In the genomic region with DNA sequence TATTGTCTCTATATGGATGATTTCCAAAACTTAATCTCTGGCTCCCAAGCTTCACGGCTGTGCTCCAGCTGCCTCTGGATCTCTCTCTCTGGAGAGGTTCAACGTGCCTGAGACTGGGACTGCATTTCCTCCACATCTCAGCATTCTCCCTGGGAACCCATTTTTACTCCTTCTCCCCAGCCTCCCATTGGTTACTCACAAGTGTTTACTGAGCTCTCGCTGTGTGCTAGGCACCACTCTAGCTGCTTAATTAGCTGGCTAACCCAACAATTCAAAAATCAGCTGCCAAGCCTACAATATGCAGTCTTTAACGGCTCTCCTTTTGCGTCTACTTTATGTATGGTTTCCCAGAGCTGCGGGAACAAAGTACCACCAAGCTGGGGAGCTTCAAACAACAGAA, we compare ENCODE assay signal across 19 cellular contexts. TPM values are rescaled to one million over a fixed set of nuclear protein-coding genes. Genes with fewer than 3 reads are reported as not detected.
DNase-seq lines count a peak whose midpoint lies in the region; ATAC-seq and TF ChIP-seq lines count a peak whose summit lies in the region.
"Had no signal": no experiment of that assay in that cellular context is flagged by ENCODE, and none has a peak within 500 bp of the region (broad histone marks: within the 10 kb centered on the region; RNA-seq: fewer than 3 reads in every experiment).

No MANE protein-coding gene starts in this region.

- H3K4me3 ChIP-seq in fibroblast of the aortic adventitia (ENCODE audit: low read depth, low read length): no peak overlapping the region
- H3K4me3 ChIP-seq: heart left ventricle, spleen, vagina had no signal

- peak; percentile 14 for DNase-seq in DMS153 treated with DMSO at 0.1 percent for 48 hours (lab: John Stamatoyannopoulos, UW; ENCODE audit: unreplicated experiment)
- peak; percentile 91 for DNase-seq in NCI-H1092 treated with DMSO at 0.1 percent for 48 hours (lab: John Stamatoyannopoulos, UW)
- peak; percentile 64 for DNase-seq in NCI-H345 treated with DMSO at 0.1 percent for 48 hours (lab: John Stamatoyannopoulos, UW; ENCODE audit: unreplicated experiment)
- peak; percentile 27 for DNase-seq in fibroblast of the aortic adventitia (ENCODE audit: low read depth)
- no peak for DNase-seq in activated CD4-positive, alpha-beta T cell treated with anti-CD3 and anti-CD28 coated beads for 48 hours
- no peak for DNase-seq in OCI-M1 (lab: John Stamatoyannopoulos, UW)
- DNase-seq in T-cell: no peak
- DNase-seq in NCI-H1048 (lab: John Stamatoyannopoulos, UW): no peak
- DNase-seq: activated CD4-positive, CD25-positive, alpha-beta regulatory T cell treated with anti-CD3 and anti-CD28 coated beads, Interleukin-2, amount 50 U/mL, for 72 hours; activated CD8-positive, alpha-beta memory T cell treated with anti-CD3 and anti-CD28 coated beads for 24 hours; CD4-positive, CD25-positive, alpha-beta regulatory T cell; heart left ventricle; Karpas-422; NCI-H82; SK-N-SH; spleen; T1000 had no signal

- TF ChIP-seq CTCF in fibroblast of the aortic adventitia (IDR thresholded peaks at IDR 0.05; ENCODE audit: insufficient read depth, low read length): no peak

- H3K27me3 Mint-ChIP-seq in T-cell: peaks cover 0 to 3% of the 10 kb centered on the region in 2 donors
- H3K27me3 Mint-ChIP-seq: CD4-positive, CD25-positive, alpha-beta regulatory T cell had no signal

- H3K36me3 Mint-ChIP-seq in T-cell: peaks cover 11% of the 10 kb centered on the region
- H3K36me3 Mint-ChIP-seq: activated naive CD8-positive, alpha-beta T cell had no signal

- H3K27ac Mint-ChIP-seq in T-cell: no peak overlapping the region
- H3K27ac Mint-ChIP-seq: activated naive CD8-positive, alpha-beta T cell had no signal

- POLR2A ChIA-PET in T-cell (lab: Charles Lee): no interaction called here

- ATAC-seq in T-cell (replicated peaks in 1 of 4): no peak

- H3K4me3 Mint-ChIP-seq in T-cell: no peak overlapping the region
- H3K4me3 Mint-ChIP-seq: activated naive CD8-positive, alpha-beta T cell; CD4-positive, CD25-positive, alpha-beta regulatory T cell had no signal

- no peaks in the 10 kb centered on the region for H3K4me1 Mint-ChIP-seq in T-cell

- H3K9me3 Mint-ChIP-seq in T-cell: no peaks in the 10 kb centered on the region

- CTCF ChIA-PET in T-cell (lab: Charles Lee): no interaction called here

RNA-seq across cellular contexts. Expression of a gene that starts 34.7 kb away (rescaled TPM):
- 1.1 and 11.2 TPM in 2 replicates for total RNA-seq in fibroblast of the aortic adventitia (ENCODE audit: low replicate concordance)
- total RNA-seq in T-cell: 10 to 100 TPM; 27.3 to 48.7 (median 42.5) TPM

Comparison
In these comparisons a context has a peak if more than half of its experiments do, and no peak if none do; other contexts are left out.
1. DNase-seq: peak in DMS153 treated with DMSO at 0.1 percent for 48 hours (single experiment), NCI-H1092 treated with DMSO at 0.1 percent for 48 hours (single experiment), NCI-H345 treated with DMSO at 0.1 percent for 48 hours (single experiment) and fibroblast of the aortic adventitia (single experiment); none in activated CD4-positive, alpha-beta T cell treated with anti-CD3 and anti-CD28 coated beads for 48 hours (single experiment), OCI-M1 (single experiment), T-cell (0 of 34) and NCI-H1048 (single experiment).